In the genomic region with DNA sequence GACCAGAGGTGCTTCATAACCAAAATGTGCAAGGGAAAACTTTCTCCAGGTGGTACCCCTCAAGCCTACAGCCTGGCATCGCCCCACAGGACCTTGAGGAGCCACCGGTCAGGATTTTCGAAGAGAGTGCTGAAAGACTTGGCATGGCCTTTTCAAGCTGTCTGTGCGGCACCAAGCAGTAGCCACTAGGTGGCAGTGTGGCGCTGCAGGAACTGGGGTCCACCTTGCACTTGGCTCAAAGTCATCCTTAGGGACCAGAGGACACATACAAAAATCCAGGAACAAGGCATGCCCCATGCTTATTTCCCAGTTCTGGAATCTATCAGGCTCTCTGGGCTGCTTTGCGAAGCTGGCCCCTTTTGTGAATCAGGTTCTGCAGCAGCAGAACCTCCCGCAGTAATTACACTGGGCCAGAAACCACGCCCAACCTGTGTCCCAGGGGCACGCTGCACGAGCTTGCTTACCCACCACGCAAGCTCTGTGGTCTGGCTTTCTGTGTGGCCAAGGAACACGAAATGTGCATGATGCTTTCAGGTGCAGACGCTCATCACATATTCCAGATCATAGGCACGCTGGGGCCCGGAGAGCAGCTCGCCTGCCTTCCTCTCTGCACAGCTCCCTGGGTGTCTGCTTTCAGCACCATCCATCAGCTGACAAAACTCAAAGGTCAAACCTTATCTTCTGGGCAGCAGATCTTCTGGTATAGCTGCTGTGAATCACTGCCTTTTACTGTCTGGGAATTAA, we compare ENCODE assay signal across 8 cellular contexts.
DNase-seq lines count a peak whose midpoint lies in the region; ATAC-seq and TF ChIP-seq lines count a peak whose summit lies in the region.

No MANE protein-coding gene starts in this region.

- H3K27me3 ChIP-seq in left lung = peaks cover 0 to 36% of the 10 kb centered on the region in 2 donors

- DNase-seq in NCI-H1436 (lab: John Stamatoyannopoulos, UW) = peak; percentile 42
- no peak for DNase-seq in NCI-H1436 treated with DMSO at 0.1 percent for 48 hours (lab: John Stamatoyannopoulos, UW)
- DNase-seq in NCI-H526 treated with DMSO at 0.1 percent for 48 hours (lab: John Stamatoyannopoulos, UW) = peak; percentile 70
- DNase-seq in activated CD4-positive, alpha-beta T cell treated with anti-CD3 and anti-CD28 coated beads for 4 hours = peak; percentile 66 to 74
- peak; percentile 50 for DNase-seq in chondrocyte (ENCODE audit: low spot score)
- DNase-seq in left lung = peak; percentile 76 to 92
- DNase-seq in stimulated activated CD4-positive, alpha-beta T cell treated with anti-CD3 and anti-CD28 coated beads, Interleukin-4, amount 100 ng/mL, for 4 hours = peak; percentile 59 to 67

- ATAC-seq in HG02970 (IDR thresholded peaks at IDR 0.05; ENCODE audit: low FRiP score, unreplicated experiment) (peak; percentile 57), left lung (peak; percentile 93)

- H3K9me3 Mint-ChIP-seq in chondrocyte (ENCODE audit: low read depth) = no peaks in the 10 kb centered on the region

- no peaks in the 10 kb centered on the region for H3K4me1 ChIP-seq in left lung

- no peak overlapping the region for H3K4me3 ChIP-seq in left lung

- peaks cover 0 to 27% of the 10 kb centered on the region in 2 donors for H3K36me3 ChIP-seq in left lung

- intact Hi-C loops in left lung (cut with DNase I) = loop anchor here in 1 of 2 donors (5.0 to 10.0 kb wide), 2 partner anchors 196 to 604 kb away; no protein-coding TSS in a partner anchor

- peaks cover 18% of the 10 kb centered on the region for H3K36me3 Mint-ChIP-seq in chondrocyte (ENCODE audit: low read depth)

- H3K27ac ChIP-seq in left lung = no peak overlapping the region

- H3K4me3 Mint-ChIP-seq in chondrocyte (ENCODE audit: unreplicated experiment) = no peak overlapping the region

- H3K9me3 ChIP-seq in left lung = no peaks in the 10 kb centered on the region

- H3K27me3 Mint-ChIP-seq in chondrocyte (ENCODE audit: low read depth) = peaks cover 2% of the 10 kb centered on the region

- peak; percentile 98 for TF ChIP-seq CTCF in chondrocyte (IDR thresholded peaks at IDR 0.05)
- TF ChIP-seq CTCF in left lung (IDR thresholded peaks at IDR 0.05) = peak; percentile 97 to 98

- peaks cover 29% of the 10 kb centered on the region for H3K4me1 Mint-ChIP-seq in chondrocyte (ENCODE audit: low read depth)

- no peak overlapping the region for H3K27ac Mint-ChIP-seq in chondrocyte (ENCODE audit: unreplicated experiment)
